1 cellular context compared by ENCODE assay signal in genomic region chr4:138982754-138983153, GRCh38.
TF ChIP-seq lines count a peak whose summit lies in the region.

No MANE protein-coding gene starts in this region.

TF ChIP-seq in HCT116, 20 proteins besides CTCF, POLR2A, EP300 and RAD21 (continued from another document):
- TF ChIP-seq, protein P1, sequence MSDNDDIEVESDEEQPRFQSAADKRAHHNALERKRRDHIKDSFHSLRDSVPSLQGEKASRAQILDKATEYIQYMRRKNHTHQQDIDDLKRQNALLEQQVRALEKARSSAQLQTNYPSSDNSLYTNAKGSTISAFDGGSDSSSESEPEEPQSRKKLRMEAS (IDR thresholded peaks at IDR 0.05): no peak
- 0 out of 2 replicates have a peak, but pooled peaks have one; percentile 26 for TF ChIP-seq CBX3 (IDR thresholded peaks at IDR 0.05; ENCODE audit: low read depth)
TF ChIP-seq in HCT116: peak in this region for 4.
